1 cellular context compared by ENCODE assay signal in the genomic region with DNA sequence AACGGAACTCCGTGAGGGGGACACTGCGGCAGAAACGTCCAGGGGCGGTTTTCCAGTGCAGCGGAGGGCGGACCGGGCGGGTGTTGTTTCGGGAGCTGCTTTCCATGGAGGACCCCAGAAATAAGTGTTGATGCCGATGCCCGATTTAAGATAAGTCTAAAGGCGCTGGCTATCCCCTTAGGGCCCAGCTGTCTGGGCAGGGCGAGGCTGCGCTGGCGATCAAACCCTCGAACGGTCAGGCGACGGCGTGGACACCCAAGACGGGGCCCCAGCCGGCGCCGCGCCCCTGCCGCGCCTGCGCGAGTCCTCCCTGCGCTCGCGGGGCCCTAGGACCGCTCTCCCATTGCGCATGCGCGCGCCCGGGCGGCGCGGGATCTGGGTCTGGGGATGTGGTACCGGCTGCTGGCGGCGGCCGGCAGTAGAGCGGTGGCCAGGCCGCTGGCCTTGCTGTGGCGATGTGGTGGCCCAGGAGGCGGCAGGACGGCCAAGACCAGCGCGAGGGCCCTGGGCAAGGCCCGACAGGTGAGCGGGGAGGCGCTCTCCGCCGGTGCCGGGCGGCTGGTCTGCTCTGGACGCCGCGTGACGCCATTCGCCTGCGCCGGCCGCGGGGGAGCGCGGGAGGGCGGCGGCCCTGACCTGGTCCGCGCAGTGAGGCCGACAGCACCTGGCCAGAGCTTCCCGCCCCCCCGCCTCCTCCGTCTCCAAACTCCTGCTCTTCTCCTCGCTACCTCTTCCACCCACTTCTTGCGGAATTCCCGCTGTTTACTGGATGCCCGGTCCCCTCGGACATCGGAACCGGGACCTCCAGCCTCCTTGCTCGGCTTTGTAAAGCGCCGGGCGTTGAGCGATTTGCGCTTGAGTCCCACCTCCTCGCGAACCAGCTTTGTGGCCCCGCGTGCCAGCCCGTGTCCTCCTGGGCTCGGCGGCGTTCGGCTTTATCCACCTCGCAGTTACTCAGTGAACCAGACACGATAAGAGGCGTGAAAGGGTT.
TF ChIP-seq lines count a peak whose summit lies in the region.

No MANE protein-coding gene starts in this region.

TF ChIP-seq in HEK293, 187 proteins besides CTCF, POLR2A, EP300 and RAD21 (continued from another document):
- TF ChIP-seq, protein P1, sequence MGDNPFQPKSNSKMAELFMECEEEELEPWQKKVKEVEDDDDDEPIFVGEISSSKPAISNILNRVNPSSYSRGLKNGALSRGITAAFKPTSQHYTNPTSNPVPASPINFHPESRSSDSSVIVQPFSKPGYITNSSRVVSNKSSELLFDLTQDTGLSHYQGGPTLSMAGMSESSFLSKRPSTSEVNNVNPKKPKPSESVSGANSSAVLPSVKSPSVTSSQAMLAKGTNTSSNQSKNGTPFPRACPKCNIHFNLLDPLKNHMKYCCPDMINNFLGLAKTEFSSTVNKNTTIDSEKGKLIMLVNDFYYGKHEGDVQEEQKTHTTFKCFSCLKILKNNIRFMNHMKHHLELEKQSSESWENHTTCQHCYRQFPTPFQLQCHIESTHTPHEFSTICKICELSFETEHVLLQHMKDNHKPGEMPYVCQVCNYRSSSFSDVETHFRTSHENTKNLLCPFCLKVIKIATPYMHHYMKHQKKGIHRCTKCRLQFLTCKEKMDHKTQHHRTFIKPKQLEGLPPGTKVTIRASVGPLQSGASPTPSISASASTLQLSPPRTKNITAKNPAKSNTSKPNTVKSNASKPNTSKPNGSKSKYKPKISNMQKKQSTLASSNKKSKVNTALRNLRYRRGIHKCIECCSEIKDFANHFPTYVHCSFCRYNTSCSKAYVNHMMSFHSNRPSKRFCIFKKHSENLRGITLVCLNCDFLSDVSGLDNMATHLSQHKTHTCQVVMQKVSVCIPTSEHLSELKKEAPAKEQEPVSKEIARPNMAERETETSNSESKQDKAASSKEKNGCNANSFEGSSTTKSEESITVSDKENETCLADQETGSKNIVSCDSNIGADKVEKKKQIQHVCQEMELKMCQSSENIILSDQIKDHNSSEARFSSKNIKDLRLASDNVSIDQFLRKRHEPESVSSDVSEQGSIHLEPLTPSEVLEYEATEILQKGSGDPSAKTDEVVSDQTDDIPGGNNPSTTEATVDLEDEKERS (tag by site-specific recombination; IDR thresholded peaks at IDR 0.05): no peak
- TF ChIP-seq SP2 (tag by site-specific recombination; IDR thresholded peaks at IDR 0.05): peak; percentile 38; the same call in 1 of the 2 replicates
- peak; percentile 64 for TF ChIP-seq ZFHX2 (tag by site-specific recombination; conservative IDR thresholded peaks at IDR 0.05)
- no peak for TF ChIP-seq ZNF146 (tag by site-specific recombination; IDR thresholded peaks at IDR 0.05)
- TF ChIP-seq, protein P2, sequence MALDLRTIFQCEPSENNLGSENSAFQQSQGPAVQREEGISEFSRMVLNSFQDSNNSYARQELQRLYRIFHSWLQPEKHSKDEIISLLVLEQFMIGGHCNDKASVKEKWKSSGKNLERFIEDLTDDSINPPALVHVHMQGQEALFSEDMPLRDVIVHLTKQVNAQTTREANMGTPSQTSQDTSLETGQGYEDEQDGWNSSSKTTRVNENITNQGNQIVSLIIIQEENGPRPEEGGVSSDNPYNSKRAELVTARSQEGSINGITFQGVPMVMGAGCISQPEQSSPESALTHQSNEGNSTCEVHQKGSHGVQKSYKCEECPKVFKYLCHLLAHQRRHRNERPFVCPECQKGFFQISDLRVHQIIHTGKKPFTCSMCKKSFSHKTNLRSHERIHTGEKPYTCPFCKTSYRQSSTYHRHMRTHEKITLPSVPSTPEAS (tag by site-specific recombination; IDR thresholded peaks at IDR 0.05): no peak
- TF ChIP-seq ZNF629 (tag by site-specific recombination; IDR thresholded peaks at IDR 0.05): peak; percentile 30; the same call in 1 of the 2 replicates
- TF ChIP-seq GLIS2 (tag by site-specific recombination; IDR thresholded peaks at IDR 0.05): peak; percentile 78
- no peak for TF ChIP-seq ZNF544 (tag by site-specific recombination; IDR thresholded peaks at IDR 0.05)
- TF ChIP-seq, protein P3, sequence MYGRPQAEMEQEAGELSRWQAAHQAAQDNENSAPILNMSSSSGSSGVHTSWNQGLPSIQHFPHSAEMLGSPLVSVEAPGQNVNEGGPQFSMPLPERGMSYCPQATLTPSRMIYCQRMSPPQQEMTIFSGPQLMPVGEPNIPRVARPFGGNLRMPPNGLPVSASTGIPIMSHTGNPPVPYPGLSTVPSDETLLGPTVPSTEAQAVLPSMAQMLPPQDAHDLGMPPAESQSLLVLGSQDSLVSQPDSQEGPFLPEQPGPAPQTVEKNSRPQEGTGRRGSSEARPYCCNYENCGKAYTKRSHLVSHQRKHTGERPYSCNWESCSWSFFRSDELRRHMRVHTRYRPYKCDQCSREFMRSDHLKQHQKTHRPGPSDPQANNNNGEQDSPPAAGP (tag by site-specific recombination; IDR thresholded peaks at IDR 0.05): peak; percentile 82; the same call in 1 of the 2 replicates
- TF ChIP-seq ZNF561 (tag by site-specific recombination; IDR thresholded peaks at IDR 0.05; ENCODE audit: borderline replicate concordance): 0 out of 2 replicates have a peak, but pooled peaks have one; percentile 39
- TF ChIP-seq KLF9 (tag by site-specific recombination; IDR thresholded peaks at IDR 0.05; ENCODE audit: low read depth): peak; percentile 71; the same call in 1 of the 2 replicates
- TF ChIP-seq, protein P4, sequence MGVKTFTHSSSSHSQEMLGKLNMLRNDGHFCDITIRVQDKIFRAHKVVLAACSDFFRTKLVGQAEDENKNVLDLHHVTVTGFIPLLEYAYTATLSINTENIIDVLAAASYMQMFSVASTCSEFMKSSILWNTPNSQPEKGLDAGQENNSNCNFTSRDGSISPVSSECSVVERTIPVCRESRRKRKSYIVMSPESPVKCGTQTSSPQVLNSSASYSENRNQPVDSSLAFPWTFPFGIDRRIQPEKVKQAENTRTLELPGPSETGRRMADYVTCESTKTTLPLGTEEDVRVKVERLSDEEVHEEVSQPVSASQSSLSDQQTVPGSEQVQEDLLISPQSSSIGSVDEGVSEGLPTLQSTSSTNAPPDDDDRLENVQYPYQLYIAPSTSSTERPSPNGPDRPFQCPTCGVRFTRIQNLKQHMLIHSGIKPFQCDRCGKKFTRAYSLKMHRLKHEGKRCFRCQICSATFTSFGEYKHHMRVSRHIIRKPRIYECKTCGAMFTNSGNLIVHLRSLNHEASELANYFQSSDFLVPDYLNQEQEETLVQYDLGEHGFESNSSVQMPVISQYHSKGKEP (tag by site-specific recombination; IDR thresholded peaks at IDR 0.05): no peak
- TF ChIP-seq KLF7 (tag by site-specific recombination; IDR thresholded peaks at IDR 0.05; ENCODE audit: borderline replicate concordance): peak; percentile 84; the same call in 1 of the 2 replicates
- no peak for TF ChIP-seq ZNF302 (tag by site-specific recombination; IDR thresholded peaks at IDR 0.05; ENCODE audit: low read depth)
- TF ChIP-seq, protein P5, sequence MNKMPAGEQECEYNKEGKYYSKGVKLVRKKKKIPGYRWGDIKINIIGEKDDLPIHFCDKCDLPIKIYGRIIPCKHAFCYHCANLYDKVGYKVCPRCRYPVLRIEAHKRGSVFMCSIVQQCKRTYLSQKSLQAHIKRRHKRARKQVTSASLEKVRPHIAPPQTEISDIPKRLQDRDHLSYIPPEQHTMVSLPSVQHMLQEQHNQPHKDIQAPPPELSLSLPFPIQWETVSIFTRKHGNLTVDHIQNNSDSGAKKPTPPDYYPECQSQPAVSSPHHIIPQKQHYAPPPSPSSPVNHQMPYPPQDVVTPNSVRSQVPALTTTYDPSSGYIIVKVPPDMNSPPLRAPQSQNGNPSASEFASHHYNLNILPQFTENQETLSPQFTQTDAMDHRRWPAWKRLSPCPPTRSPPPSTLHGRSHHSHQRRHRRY (tag by site-specific recombination; IDR thresholded peaks at IDR 0.05): peak; percentile 71; the same call in 1 of the 2 replicates
- peak; percentile 59; the same call in 1 of the 2 replicates for TF ChIP-seq ZNF610 (tag by site-specific recombination; IDR thresholded peaks at IDR 0.05; ENCODE audit: borderline replicate concordance)
- TF ChIP-seq ZNF660 (tag by site-specific recombination; IDR thresholded peaks at IDR 0.05): peak; percentile 70
- TF ChIP-seq ZNF133 (tag by site-specific recombination; IDR thresholded peaks at IDR 0.05): no peak
- TF ChIP-seq ZSCAN30 (tag by site-specific recombination; IDR thresholded peaks at IDR 0.05): peak; percentile 92
- peak; percentile 80; the same call in 1 of the 2 replicates for TF ChIP-seq BCL11B (tag by site-specific recombination; IDR thresholded peaks at IDR 0.05; ENCODE audit: low read depth)
- peak; percentile 57; the same call in 1 of the 2 replicates for TF ChIP-seq SP7 (tag by site-specific recombination; IDR thresholded peaks at IDR 0.05)
- no peak for TF ChIP-seq ZFP3 (tag by site-specific recombination; IDR thresholded peaks at IDR 0.05; ENCODE audit: low read depth)
- TF ChIP-seq SP3 (tag by site-specific recombination; IDR thresholded peaks at IDR 0.05): peak; percentile 28; the same call in 1 of the 2 replicates
- TF ChIP-seq YY1 (tag by site-specific recombination; IDR thresholded peaks at IDR 0.05): peak; percentile 60; the same call in 1 of the 2 replicates
- peak; percentile 60; the same call in 1 of the 2 replicates for TF ChIP-seq ZNF121 (tag by site-specific recombination; IDR thresholded peaks at IDR 0.05)
- TF ChIP-seq SCRT2 (tag by site-specific recombination; IDR thresholded peaks at IDR 0.05): no peak
